23 cellular contexts compared by ENCODE assay signal in genomic region chr20:21006611-21007010, GRCh38.
"Had no signal": no experiment of that assay in that cellular context is flagged by ENCODE, and none has a peak within 500 bp of the region (broad histone marks: within the 10 kb centered on the region; RNA-seq: fewer than 3 reads in every experiment).

No MANE protein-coding gene starts in this region.

- H3K4me1 ChIP-seq: neural progenitor cell, parathyroid adenoma, right atrium auricular region, spleen, tibial nerve, upper lobe of left lung, uterus had no signal

- H3K36me3 ChIP-seq: neural progenitor cell, right atrium auricular region, spleen, thoracic aorta, tibial nerve, upper lobe of left lung, uterus had no signal

- H3K4me2 ChIP-seq: neural progenitor cell had no signal

- H3K27me3 ChIP-seq: neural progenitor cell, right atrium auricular region, tibial nerve, upper lobe of left lung, uterus had no signal

- H3K4me3 ChIP-seq: dorsolateral prefrontal cortex, lung, mucosa of descending colon, neural progenitor cell, right atrium auricular region, skin epidermis, spleen, thoracic aorta, tibial nerve, upper lobe of left lung, uterus had no signal

- H3K9me3 Mint-ChIP-seq: neural progenitor cell; stimulated activated naive CD8-positive, alpha-beta T cell treated with anti-CD3 and anti-CD28 coated beads, Interleukin-15, Interleukin-2, amounts not matched to agents 100 ng/mL and 50 ng/mL, for 24 hours had no signal

- H3K79me2 ChIP-seq: parathyroid adenoma had no signal

- H3K27ac ChIP-seq: dorsolateral prefrontal cortex, neural progenitor cell, parathyroid adenoma, right atrium auricular region, skin epidermis, spleen, thoracic aorta, tibial nerve, upper lobe of left lung, uterus had no signal

- DNase-seq: dorsolateral prefrontal cortex; effector CD4-positive, alpha-beta T cell; head of caudate nucleus; mesenchymal stem cell; mucosa of descending colon; naive B cell; spleen; stimulated activated naive B cell treated with anti-CD40 and anti-IgM and Interleukin-4, amounts not matched to agents 10 μg/mL and 1 μg/mL and 100 μg/mL, for 72 hours; upper lobe of left lung; uterus had no signal

- H3K4me3 Mint-ChIP-seq: mesothelial cell of epicardium; naive B cell; natural killer cell treated with Interleukin-12 subunit alpha and Interleukin-12 subunit beta and Interleukin-15 and Interleukin-18, amount 100 ng/mL, for 72 hours; neural progenitor cell; stimulated activated naive B cell treated with anti-CD40 and anti-IgM and Interleukin-4, amounts not matched to agents 10 μg/mL and 1 μg/mL and 100 μg/mL, for 72 hours; stimulated activated naive CD8-positive, alpha-beta T cell treated with anti-CD3 and anti-CD28 coated beads, Interleukin-15, Interleukin-2, amounts not matched to agents 100 ng/mL and 50 ng/mL, for 24 hours had no signal

- ATAC-seq: left lobe of liver; mucosa of descending colon; natural killer cell treated with Interleukin-12 subunit alpha and Interleukin-12 subunit beta and Interleukin-15 and Interleukin-18, amount 100 ng/mL, for 72 hours; sciatic nerve; stimulated activated naive B cell treated with anti-CD40 and anti-IgM and Interleukin-4, amounts not matched to agents 10 μg/mL and 1 μg/mL and 100 μg/mL, for 72 hours had no signal

- H3K36me3 Mint-ChIP-seq: mesothelial cell of epicardium; natural killer cell treated with Interleukin-12 subunit alpha and Interleukin-12 subunit beta and Interleukin-15 and Interleukin-18, amount 100 ng/mL, for 72 hours; neural progenitor cell; stimulated activated naive B cell treated with anti-CD40 and anti-IgM and Interleukin-4, amounts not matched to agents 10 μg/mL and 1 μg/mL and 100 μg/mL, for 72 hours had no signal

- H3K9me3 ChIP-seq: mucosa of descending colon, right atrium auricular region, spleen, thoracic aorta, tibial nerve, upper lobe of left lung, uterus had no signal

- H3K27ac Mint-ChIP-seq: mesothelial cell of epicardium; naive B cell; natural killer cell treated with Interleukin-12 subunit alpha and Interleukin-12 subunit beta and Interleukin-15 and Interleukin-18, amount 100 ng/mL, for 72 hours; neural progenitor cell; progenitor cell of endocrine pancreas; stimulated activated naive B cell treated with anti-CD40 and anti-IgM and Interleukin-4, amounts not matched to agents 10 μg/mL and 1 μg/mL and 100 μg/mL, for 72 hours; stimulated activated naive CD8-positive, alpha-beta T cell treated with anti-CD3 and anti-CD28 coated beads, Interleukin-15, Interleukin-2, amounts not matched to agents 100 ng/mL and 50 ng/mL, for 24 hours had no signal

- H2AFZ ChIP-seq: neural progenitor cell, parathyroid adenoma had no signal

- H3K4me1 Mint-ChIP-seq: mesothelial cell of epicardium; naive B cell; neural progenitor cell; stimulated activated naive B cell treated with anti-CD40 and anti-IgM and Interleukin-4, amounts not matched to agents 10 μg/mL and 1 μg/mL and 100 μg/mL, for 72 hours had no signal
